ENCODE assay signal across 9 cellular contexts in the genomic region with DNA sequence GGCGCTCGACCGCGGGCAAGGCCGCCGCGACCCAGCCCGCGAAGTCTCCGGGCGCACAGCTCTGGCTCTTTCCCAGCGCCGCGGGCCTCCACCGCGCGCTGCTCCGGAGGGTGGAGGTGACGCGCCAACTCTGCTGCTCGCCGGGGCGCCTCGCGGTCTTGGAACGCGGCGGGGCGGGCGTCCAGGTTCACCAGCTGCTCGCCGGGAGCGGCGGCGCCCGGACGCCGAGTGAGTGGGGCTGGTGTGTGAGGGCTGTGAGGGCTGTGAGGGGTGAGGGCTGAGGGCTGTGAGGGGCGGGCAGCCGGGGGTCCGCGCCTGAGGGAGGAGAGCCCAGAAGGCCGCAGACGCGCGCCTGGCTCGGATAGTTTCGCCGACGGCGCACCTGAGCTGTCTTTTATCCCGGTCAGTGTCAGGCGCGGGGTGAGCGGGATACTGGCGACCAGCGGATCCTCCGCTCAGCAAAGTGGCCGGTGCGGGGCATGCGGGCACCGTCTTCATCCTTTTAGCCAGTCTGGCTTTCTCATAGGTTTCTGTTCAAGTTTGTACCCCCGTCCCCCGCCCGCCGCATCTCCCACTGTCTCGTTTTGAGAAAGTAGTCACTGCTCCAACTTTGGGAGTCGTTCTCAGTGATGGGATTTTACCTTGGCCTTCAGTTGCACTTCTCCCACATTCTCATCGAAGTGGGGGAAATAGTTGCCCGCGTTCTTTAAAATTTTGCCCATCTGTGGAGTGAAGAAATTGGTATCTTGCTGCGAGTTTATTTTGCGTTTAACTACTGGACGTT. TPM values are rescaled to one million over a fixed set of nuclear protein-coding genes. Genes with fewer than 3 reads are reported as not detected.
DNase-seq lines count a peak whose midpoint lies in the region; ATAC-seq, FAIRE-seq and TF ChIP-seq lines count a peak whose summit lies in the region.
"Had no signal": no experiment of that assay in that cellular context is flagged by ENCODE, and none has a peak within 500 bp of the region (broad histone marks: within the 10 kb centered on the region; RNA-seq: fewer than 3 reads in every experiment).

No MANE protein-coding gene starts in this region.

- no peaks in the 10 kb centered on the region for H4K20me1 ChIP-seq in hepatocyte (ENCODE audit: insufficient read depth, poor library complexity, severe bottlenecking)

- H2AFZ ChIP-seq in hepatocyte = peak overlapping the region; percentile 54

- H3K4me1 ChIP-seq in hepatocyte (ENCODE audit: insufficient read depth) = no peaks in the 10 kb centered on the region

- peak overlapping the region; percentile 85 to 95 for H3K27ac Mint-ChIP-seq in activated naive CD4-positive, alpha-beta T cell treated with anti-CD3 and anti-CD28 coated beads, Interleukin-2, amount 50 U/mL, for 72 hours

- H3K4me3 ChIP-seq in hepatocyte = peak overlapping the region; percentile 10

- 3% methylated on average over 56 of the region's 74 CpGs for WGBS in hepatocyte (ENCODE audit: low lambda C conversion rate, missing lambda C conversion rate)

- H3K27me3 ChIP-seq in hepatocyte = peaks cover 21% of the 10 kb centered on the region

- TF ChIP-seq CTCF in hepatocyte (IDR thresholded peaks at IDR 0.05; ENCODE audit: poor library complexity) = no peak

- H3K36me3 ChIP-seq in hepatocyte (replicated peaks; ENCODE audit: insufficient read depth, low read depth) = no peaks in the 10 kb centered on the region

- peak; percentile 51 for ATAC-seq in GM18498 (IDR thresholded peaks at IDR 0.05; ENCODE audit: unreplicated experiment)
- peak; percentile 61 to 65 for ATAC-seq in activated naive CD4-positive, alpha-beta T cell treated with anti-CD3 and anti-CD28 coated beads, Interleukin-2, amount 50 U/mL, for 72 hours
- peak; percentile 20 for ATAC-seq in sciatic nerve

- H3K79me2 ChIP-seq in hepatocyte = no peaks in the 10 kb centered on the region

- DNase-seq in H54 (ENCODE audit: insufficient read length, low spot score) (peak; percentile 30), NCI-H1105 (lab: John Stamatoyannopoulos, UW) (peak; percentile 31), hepatocyte (ENCODE audit: low spot score) (peak; percentile 67), sciatic nerve (ENCODE audit: low spot score) (peak; percentile 70), occipital lobe (lab: John Stamatoyannopoulos, UW) (no peak)
- DNase-seq in activated naive CD4-positive, alpha-beta T cell treated with anti-CD3 and anti-CD28 coated beads, Interleukin-2, amount 50 U/mL, for 72 hours (ENCODE audit: low spot score in 2 of 2) = peak in 1 of 2 donors; percentile 39
- no peak for DNase-seq in NK-92 treated with Interleukin-12 subunit alpha and Interleukin-12 subunit beta, amount 100 ng/mL, for 24 hours (lab: John Stamatoyannopoulos, UW)

- peaks cover 0 to 6% of the 10 kb centered on the region in 2 donors for H3K9me3 Mint-ChIP-seq in activated naive CD4-positive, alpha-beta T cell treated with anti-CD3 and anti-CD28 coated beads, Interleukin-2, amount 50 U/mL, for 72 hours

- no peak for FAIRE-seq in H54 (lab: Jason Lieb, UNC)

- H3K9me3 ChIP-seq in hepatocyte (ENCODE audit: low read depth) = no peaks in the 10 kb centered on the region

- no peak overlapping the region for H3K27ac ChIP-seq in hepatocyte
- H3K27ac ChIP-seq: epithelial cell of prostate had no signal

- H3K4me2 ChIP-seq in hepatocyte = peak overlapping the region; percentile 94

- peaks cover 9 to 12% of the 10 kb centered on the region in 2 donors for H3K36me3 Mint-ChIP-seq in activated naive CD4-positive, alpha-beta T cell treated with anti-CD3 and anti-CD28 coated beads, Interleukin-2, amount 50 U/mL, for 72 hours

- H3K9me2 ChIP-seq in hepatocyte (replicated peaks; ENCODE audit: insufficient read depth) = no peaks in the 10 kb centered on the region

- TF ChIP-seq POLR2A in H54 (IDR thresholded peaks at IDR 0.05; ENCODE audit: low read depth, low read length) = no peak

- intact Hi-C loops in sciatic nerve (cut with DNase I) = no loop called here

RNA-seq across cellular contexts. Expression of a gene that starts 0.6 kb away (rescaled TPM):
- total RNA-seq in activated naive CD4-positive, alpha-beta T cell treated with anti-CD3 and anti-CD28 coated beads, Interleukin-2, amount 50 U/mL, for 72 hours = 10 to 100 TPM; 24.8 to 38.9 TPM
- total RNA-seq in hepatocyte (2.4 and 2.8 TPM in 2 replicates), sciatic nerve (8.0 TPM), occipital lobe (2.5 TPM)
- polyA plus RNA-seq in hepatocyte = 1.7 and 2.2 TPM in 2 replicates

Comparison
In these comparisons a context has a peak if more than half of its experiments do, and no peak if none do; other contexts are left out.
1. DNase-seq: peak in H54 (single experiment), NCI-H1105 (single experiment), hepatocyte (single experiment) and sciatic nerve (single experiment); none in occipital lobe (single experiment) and NK-92 treated with Interleukin-12 subunit alpha and Interleukin-12 subunit beta, amount 100 ng/mL, for 24 hours (single experiment).
2. Peak in every context shown above with its lines, with median percentiles within 50 percentile points of each other: ATAC-seq.